Comparison of ENCODE assay signal across 8 cellular contexts in genomic region chr6:28281288-28282064, GRCh38. TPM values are rescaled to one million over a fixed set of nuclear protein-coding genes. Genes with fewer than 3 reads are reported as not detected.
DNase-seq lines count a peak whose midpoint lies in the region; ATAC-seq lines count a peak whose summit lies in the region.

TSS of gene PGBD1 (plus strand) at chr6:28281572. CDS start at chr6:28283814, 2,242 bp downstream.

- intact Hi-C loops in activated T-helper 2 cell treated with anti-CD3 and anti-CD28 coated beads, Interferon-gamma antibody, Interleukin-2, Interleukin-4, amounts not matched to agents 10 μg/mL and 5 μg/mL and 100 μg/mL, durations not matched to agents 14 hours and 24 hours and 36 hours (cut with micrococcal nuclease): loop anchor here (1.0 to 5.0 kb wide), 2 partner anchors 29 to 51 kb away; partner anchors contain the start of gene ZKSCAN4

- H3K27ac Mint-ChIP-seq in IgD-negative memory B cell: no peak within 1 kb of the TSS
- no peak within 1 kb of the TSS for H3K27ac Mint-ChIP-seq in activated T-helper 2 cell treated with anti-CD3 and anti-CD28 coated beads, Interferon-gamma antibody, Interleukin-2, Interleukin-4, amounts not matched to agents 10 μg/mL and 5 μg/mL and 100 μg/mL, durations not matched to agents 14 hours and 24 hours and 36 hours
- H3K27ac Mint-ChIP-seq in natural killer cell treated with Interleukin-12 subunit alpha and Interleukin-12 subunit beta and Interleukin-15 and Interleukin-18, amount 100 ng/mL, for 72 hours: no peak within 1 kb of the TSS

- H3K9me3 Mint-ChIP-seq in IgD-negative memory B cell: peaks cover 0 to 3% (median 0%) of the 10 kb centered on the region in 3 donors
- H3K9me3 Mint-ChIP-seq in activated T-helper 2 cell treated with anti-CD3 and anti-CD28 coated beads, Interferon-gamma antibody, Interleukin-2, Interleukin-4, amounts not matched to agents 10 μg/mL and 5 μg/mL and 100 μg/mL, durations not matched to agents 14 hours and 24 hours and 36 hours: no peaks in the 10 kb centered on the region
- no peaks in the 10 kb centered on the region for H3K9me3 Mint-ChIP-seq in natural killer cell treated with Interleukin-12 subunit alpha and Interleukin-12 subunit beta and Interleukin-15 and Interleukin-18, amount 100 ng/mL, for 72 hours

- peaks cover 5% of the 10 kb centered on the region for H3K27me3 Mint-ChIP-seq in IgD-negative memory B cell
- H3K27me3 Mint-ChIP-seq in activated T-helper 2 cell treated with anti-CD3 and anti-CD28 coated beads, Interferon-gamma antibody, Interleukin-2, Interleukin-4, amounts not matched to agents 10 μg/mL and 5 μg/mL and 100 μg/mL, durations not matched to agents 14 hours and 24 hours and 36 hours (ENCODE audit: low read depth): no peaks in the 10 kb centered on the region
- peaks cover 23 to 26% of the 10 kb centered on the region in 2 donors for H3K27me3 Mint-ChIP-seq in natural killer cell treated with Interleukin-12 subunit alpha and Interleukin-12 subunit beta and Interleukin-15 and Interleukin-18, amount 100 ng/mL, for 72 hours

- H3K4me3 Mint-ChIP-seq in IgD-negative memory B cell: peak within 1 kb of the TSS; percentile 39 to 92 (median 86)
- H3K4me3 Mint-ChIP-seq in activated T-helper 2 cell treated with anti-CD3 and anti-CD28 coated beads, Interferon-gamma antibody, Interleukin-2, Interleukin-4, amounts not matched to agents 10 μg/mL and 5 μg/mL and 100 μg/mL, durations not matched to agents 14 hours and 24 hours and 36 hours (ENCODE audit: low read depth): peak within 1 kb of the TSS; percentile 85
- peak within 1 kb of the TSS; percentile 77 for H3K4me3 Mint-ChIP-seq in natural killer cell treated with Interleukin-12 subunit alpha and Interleukin-12 subunit beta and Interleukin-15 and Interleukin-18, amount 100 ng/mL, for 72 hours

- DNase-seq in DMS53 (lab: John Stamatoyannopoulos, UW): peak; percentile 89
- peak; percentile 69 for DNase-seq in OCI-M2 (lab: John Stamatoyannopoulos, UW; ENCODE audit: unreplicated experiment)
- peak; percentile 40 for DNase-seq in activated T-helper 2 cell treated with anti-CD3 and anti-CD28 coated beads, Interferon-gamma antibody, Interleukin-2, Interleukin-4, amounts not matched to agents 10 μg/mL and 5 μg/mL and 100 μg/mL, durations not matched to agents 14 hours and 24 hours and 36 hours (ENCODE audit: low spot score)
- peak; percentile 53 for DNase-seq in fibroblast of the conjunctiva (ENCODE audit: low read depth)
- DNase-seq in natural killer cell treated with Interleukin-12 subunit alpha and Interleukin-12 subunit beta and Interleukin-15 and Interleukin-18, amount 100 ng/mL, for 72 hours (ENCODE audit: low spot score): peak; percentile 71
- peak; percentile 40 for DNase-seq in stromal cell of bone marrow (ENCODE audit: low read depth)

- ATAC-seq in GM21526 (IDR thresholded peaks at IDR 0.05; ENCODE audit: low FRiP score, unreplicated experiment): peak; percentile 84
- peak; percentile 91 to 92 for ATAC-seq in natural killer cell treated with Interleukin-12 subunit alpha and Interleukin-12 subunit beta and Interleukin-15 and Interleukin-18, amount 100 ng/mL, for 72 hours

- H3K36me3 Mint-ChIP-seq in IgD-negative memory B cell: peaks cover 11% of the 10 kb centered on the region
- peaks cover 26% of the 10 kb centered on the region for H3K36me3 Mint-ChIP-seq in activated T-helper 2 cell treated with anti-CD3 and anti-CD28 coated beads, Interferon-gamma antibody, Interleukin-2, Interleukin-4, amounts not matched to agents 10 μg/mL and 5 μg/mL and 100 μg/mL, durations not matched to agents 14 hours and 24 hours and 36 hours (ENCODE audit: low read depth)
- H3K36me3 Mint-ChIP-seq in natural killer cell treated with Interleukin-12 subunit alpha and Interleukin-12 subunit beta and Interleukin-15 and Interleukin-18, amount 100 ng/mL, for 72 hours: peaks cover 21% of the 10 kb centered on the region

- H3K4me1 Mint-ChIP-seq in IgD-negative memory B cell: peaks cover 3 to 7% (median 6%) of the 10 kb centered on the region in 3 donors
- H3K4me1 Mint-ChIP-seq in activated T-helper 2 cell treated with anti-CD3 and anti-CD28 coated beads, Interferon-gamma antibody, Interleukin-2, Interleukin-4, amounts not matched to agents 10 μg/mL and 5 μg/mL and 100 μg/mL, durations not matched to agents 14 hours and 24 hours and 36 hours (ENCODE audit: low read depth): peaks cover 12% of the 10 kb centered on the region
- H3K4me1 Mint-ChIP-seq in natural killer cell treated with Interleukin-12 subunit alpha and Interleukin-12 subunit beta and Interleukin-15 and Interleukin-18, amount 100 ng/mL, for 72 hours (ENCODE audit: low read depth in 2 of 2): peaks cover 10 to 12% of the 10 kb centered on the region in 2 donors

RNA-seq across cellular contexts. Expression of gene PGBD1, which starts in this region (rescaled TPM):
- 0.64 TPM for polyA plus RNA-seq in IgD-negative memory B cell
- 3.4 and 3.8 TPM in 2 replicates for total RNA-seq in activated T-helper 2 cell treated with anti-CD3 and anti-CD28 coated beads, Interferon-gamma antibody, Interleukin-2, Interleukin-4, amounts not matched to agents 10 μg/mL and 5 μg/mL and 100 μg/mL, durations not matched to agents 14 hours and 24 hours and 36 hours
- total RNA-seq in natural killer cell treated with Interleukin-12 subunit alpha and Interleukin-12 subunit beta and Interleukin-15 and Interleukin-18, amount 100 ng/mL, for 72 hours: 1 to 10 TPM; 1.6 to 2.6 TPM

Comparison
In these comparisons a context has a peak if more than half of its experiments do, and no peak if none do; other contexts are left out.
1. Peak in every context shown above with its lines: DNase-seq and ATAC-seq.